ENCODE assay signal across 18 cellular contexts in the genomic region with DNA sequence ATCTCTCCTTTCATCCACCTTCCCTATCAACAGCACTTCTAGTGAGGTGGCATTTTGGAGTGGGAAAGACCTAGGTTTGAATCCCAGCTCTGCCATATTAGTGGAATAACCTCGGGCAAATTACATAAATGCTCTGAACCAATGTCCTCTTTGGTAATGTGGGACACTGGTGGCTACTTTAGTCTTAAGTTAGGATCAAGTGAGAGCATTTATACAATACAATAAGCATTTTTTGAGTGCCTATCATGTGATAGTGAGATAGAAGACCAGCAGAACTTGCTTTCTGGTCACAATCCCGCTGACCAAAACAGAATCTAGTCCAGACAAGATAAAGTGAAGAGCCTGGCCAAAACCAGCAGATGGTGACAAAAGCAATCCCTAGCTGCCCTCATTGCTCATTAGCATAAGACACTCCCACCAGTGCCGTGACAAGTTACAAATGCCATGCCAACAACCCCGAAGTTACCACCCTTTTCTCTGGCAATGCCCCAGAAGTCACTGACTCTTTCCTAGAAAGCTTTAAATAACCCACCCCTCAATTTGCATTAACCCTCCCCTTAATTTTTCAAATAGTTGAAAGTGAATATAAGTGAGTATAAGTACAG. TPM values are rescaled to one million over a fixed set of nuclear protein-coding genes. Genes with fewer than 3 reads are reported as not detected.
DNase-seq lines count a peak whose midpoint lies in the region; ATAC-seq and TF ChIP-seq lines count a peak whose summit lies in the region.
"Had no signal": no experiment of that assay in that cellular context is flagged by ENCODE, and none has a peak within 500 bp of the region (broad histone marks: within the 10 kb centered on the region; RNA-seq: fewer than 3 reads in every experiment).

No MANE protein-coding gene starts in this region.

- no peak overlapping the region for H3K4me3 Mint-ChIP-seq in activated CD8-positive, alpha-beta memory T cell treated with anti-CD3 and anti-CD28 coated beads, Interleukin-2, amount 10 ng/mL, durations not matched to agents 7 days and 5 days
- H3K4me3 Mint-ChIP-seq: activated CD4-positive, alpha-beta T cell treated with anti-CD3 and anti-CD28 coated beads, Interleukin-2, amount 10 ng/mL, durations not matched to agents 7 days and 5 days; naive B cell; T-cell had no signal

- no peaks in the 10 kb centered on the region for H3K9me3 Mint-ChIP-seq in activated CD8-positive, alpha-beta memory T cell treated with anti-CD3 and anti-CD28 coated beads, Interleukin-2, amount 10 ng/mL, durations not matched to agents 7 days and 5 days (ENCODE audit: low read depth)
- H3K9me3 Mint-ChIP-seq: activated CD4-positive, alpha-beta T cell treated with anti-CD3 and anti-CD28 coated beads, Interleukin-2, amount 10 ng/mL, durations not matched to agents 7 days and 5 days; activated T-helper 2 cell treated with anti-CD3 and anti-CD28 coated beads, Interferon-gamma antibody, Interleukin-2, Interleukin-4, amounts not matched to agents 10 μg/mL and 5 μg/mL and 100 μg/mL, durations not matched to agents 14 hours and 24 hours and 36 hours; T-cell had no signal

- no peaks in the 10 kb centered on the region for H3K36me3 Mint-ChIP-seq in activated CD8-positive, alpha-beta memory T cell treated with anti-CD3 and anti-CD28 coated beads, Interleukin-2, amount 10 ng/mL, durations not matched to agents 7 days and 5 days
- H3K36me3 Mint-ChIP-seq: T-cell had no signal

- no peaks in the 10 kb centered on the region for H3K4me1 Mint-ChIP-seq in activated CD8-positive, alpha-beta memory T cell treated with anti-CD3 and anti-CD28 coated beads, Interleukin-2, amount 10 ng/mL, durations not matched to agents 7 days and 5 days
- H3K4me1 Mint-ChIP-seq: activated CD4-positive, alpha-beta T cell treated with anti-CD3 and anti-CD28 coated beads, Interleukin-2, amount 10 ng/mL, durations not matched to agents 7 days and 5 days; naive B cell; T-cell had no signal

- CTCF ChIA-PET in activated CD8-positive, alpha-beta memory T cell treated with anti-CD3 and anti-CD28 coated beads, Interleukin-2, amount 10 ng/mL, durations not matched to agents 7 days and 5 days (lab: Charles Lee): no interaction called here

- ATAC-seq in SK-N-SH treated with all-trans-retinoic acid at 6 μM for 48 hours (peak; percentile 56; the same call in 2 of the 3 replicates), GM21723 (IDR thresholded peaks at IDR 0.05; ENCODE audit: unreplicated experiment) (no peak)
- ATAC-seq in activated CD8-positive, alpha-beta memory T cell treated with anti-CD3 and anti-CD28 coated beads, Interleukin-2, amount 10 ng/mL, durations not matched to agents 7 days and 5 days: no peak
- ATAC-seq: T-cell had no signal

- H3K4me3 ChIP-seq in Jurkat, Clone E6-1 (ENCODE audit: low read length): no peak overlapping the region
- H3K4me3 ChIP-seq in fibroblast of villous mesenchyme (ENCODE audit: low read depth, low read length): no peak overlapping the region
- H3K4me3 ChIP-seq: heart right ventricle, tibial nerve had no signal

- no peak overlapping the region for H3K27ac Mint-ChIP-seq in activated CD8-positive, alpha-beta memory T cell treated with anti-CD3 and anti-CD28 coated beads, Interleukin-2, amount 10 ng/mL, durations not matched to agents 7 days and 5 days
- H3K27ac Mint-ChIP-seq: activated CD4-positive, alpha-beta T cell treated with anti-CD3 and anti-CD28 coated beads, Interleukin-2, amount 10 ng/mL, durations not matched to agents 7 days and 5 days; activated T-helper 2 cell treated with anti-CD3 and anti-CD28 coated beads, Interferon-gamma antibody, Interleukin-2, Interleukin-4, amounts not matched to agents 10 μg/mL and 5 μg/mL and 100 μg/mL, durations not matched to agents 14 hours and 24 hours and 36 hours; T-cell had no signal

- peaks cover 34% of the 10 kb centered on the region for H3K27me3 Mint-ChIP-seq in activated CD8-positive, alpha-beta memory T cell treated with anti-CD3 and anti-CD28 coated beads, Interleukin-2, amount 10 ng/mL, durations not matched to agents 7 days and 5 days

- TF ChIP-seq CTCF in fibroblast of villous mesenchyme (IDR thresholded peaks at IDR 0.05; ENCODE audit: insufficient read depth, low read depth, low read length): peak; percentile 27

- DNase-seq in DMS 273 (lab: John Stamatoyannopoulos, UW; ENCODE audit: unreplicated experiment) (peak; percentile 30), DMS 273 treated with DMSO at 0.1 percent for 48 hours (lab: John Stamatoyannopoulos, UW) (no peak), fibroblast of villous mesenchyme (ENCODE audit: low read depth) (no peak), cerebellum (ENCODE audit: low spot score) (no peak)
- peak; percentile 19 for DNase-seq in Jurkat, Clone E6-1 (ENCODE audit: low read depth, low spot score)
- DNase-seq in activated CD8-positive, alpha-beta memory T cell treated with anti-CD3 and anti-CD28 coated beads, Interleukin-2, amount 10 ng/mL, durations not matched to agents 7 days and 5 days: no peak
- DNase-seq: 8988T; activated CD4-positive, alpha-beta T cell treated with anti-CD3 and anti-CD28 coated beads, Interleukin-2, amount 10 ng/mL, durations not matched to agents 7 days and 5 days; effector memory CD4-positive, alpha-beta T cell; H7; heart right ventricle; naive B cell; NCI-H2081 had no signal

TF ChIP-seq in SK-N-SH treated with all-trans-retinoic acid at 6 μM for 48 hours, 23 proteins besides CTCF, POLR2A, EP300 and RAD21:
- no peak for TF ChIP-seq ZFP3 (CRISPR knock-in tag; IDR thresholded peaks at IDR 0.05)
- no peak for TF ChIP-seq ZNF8 (CRISPR knock-in tag; IDR thresholded peaks at IDR 0.05)
- TF ChIP-seq, protein P1, sequence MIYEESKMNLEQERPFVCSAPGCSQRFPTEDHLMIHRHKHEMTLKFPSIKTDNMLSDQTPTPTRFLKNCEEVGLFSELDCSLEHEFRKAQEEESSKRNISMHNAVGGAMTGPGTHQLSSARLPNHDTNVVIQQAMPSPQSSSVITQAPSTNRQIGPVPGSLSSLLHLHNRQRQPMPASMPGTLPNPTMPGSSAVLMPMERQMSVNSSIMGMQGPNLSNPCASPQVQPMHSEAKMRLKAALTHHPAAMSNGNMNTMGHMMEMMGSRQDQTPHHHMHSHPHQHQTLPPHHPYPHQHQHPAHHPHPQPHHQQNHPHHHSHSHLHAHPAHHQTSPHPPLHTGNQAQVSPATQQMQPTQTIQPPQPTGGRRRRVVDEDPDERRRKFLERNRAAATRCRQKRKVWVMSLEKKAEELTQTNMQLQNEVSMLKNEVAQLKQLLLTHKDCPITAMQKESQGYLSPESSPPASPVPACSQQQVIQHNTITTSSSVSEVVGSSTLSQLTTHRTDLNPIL (CRISPR knock-in tag; IDR thresholded peaks at IDR 0.05; ENCODE audit: low read depth): no peak
- TF ChIP-seq TCF4 (CRISPR knock-in tag; IDR thresholded peaks at IDR 0.05; ENCODE audit: borderline replicate concordance): no peak

RNA-seq across cellular contexts. Expression of gene KPNA3, which starts 28.8 kb away (rescaled TPM):
- 26.8 TPM for polyA plus RNA-seq in Jurkat, Clone E6-1 (2012; ENCODE audit: insufficient read depth, insufficient read length)
- total RNA-seq in fibroblast of villous mesenchyme (26.1 and 36.7 TPM in 2 replicates), cerebellum (38.6 TPM)
- 10 to 100 TPM; 35.3 to 47.9 TPM for total RNA-seq in activated CD8-positive, alpha-beta memory T cell treated with anti-CD3 and anti-CD28 coated beads, Interleukin-2, amount 10 ng/mL, durations not matched to agents 7 days and 5 days

Comparison
In these comparisons a context has a peak if more than half of its experiments do, and no peak if none do; other contexts are left out.
1. DNase-seq: peak in DMS 273 (single experiment) and Jurkat, Clone E6-1 (single experiment); none in DMS 273 treated with DMSO at 0.1 percent for 48 hours (single experiment), fibroblast of villous mesenchyme (single experiment), cerebellum (single experiment) and activated CD8-positive, alpha-beta memory T cell treated with anti-CD3 and anti-CD28 coated beads, Interleukin-2, amount 10 ng/mL, durations not matched to agents 7 days and 5 days (single experiment).